ENCODE assay signal across 8 cellular contexts in genomic region chr3:112086018-112086854, GRCh38. TPM values are rescaled to one million over a fixed set of nuclear protein-coding genes. Genes with fewer than 3 reads are reported as not detected.
DNase-seq lines count a peak whose midpoint lies in the region; ATAC-seq and TF ChIP-seq lines count a peak whose summit lies in the region.

C3orf52 (plus strand) TSS chr3:112086389; CDS start chr3:112086408, 19 bp downstream.

- ATAC-seq in right cardiac atrium (peak; percentile 98 to 99), psoas muscle (peak; percentile 94 to 99 (median 97)), HG03139 (IDR thresholded peaks at IDR 0.05; ENCODE audit: unreplicated experiment) (no peak)

- peak within 1 kb of the TSS; percentile 93 for H3K4me3 Mint-ChIP-seq in T-helper 1 cell treated with Interleukin-12 subunit alpha and Interleukin-12 subunit beta and Interleukin-4 antibody, amounts not matched to agents 30 μg/mL and 1 μg/mL, for 36 hours

- H3K4me1 ChIP-seq in ascending aorta: peaks cover 0 to 15% of the 10 kb centered on the region in 2 donors
- no peaks in the 10 kb centered on the region for H3K4me1 ChIP-seq in right cardiac atrium (ENCODE audit: control insufficient read depth, insufficient read depth, low read length)
- H3K4me1 ChIP-seq in psoas muscle: no peaks in the 10 kb centered on the region

- intact Hi-C loops in ascending aorta (cut with DNase I): loop anchor here (5.0 to 10.0 kb wide), 2 partner anchors 221 to 1126 kb away; partner anchors contain the start of gene BOC
- intact Hi-C loops in right cardiac atrium (cut with DNase I): no loop called here
- intact Hi-C loops in psoas muscle (cut with DNase I): no loop called here

- peaks cover 4% of the 10 kb centered on the region for H3K27me3 Mint-ChIP-seq in T-helper 1 cell treated with Interleukin-12 subunit alpha and Interleukin-12 subunit beta and Interleukin-4 antibody, amounts not matched to agents 30 μg/mL and 1 μg/mL, for 36 hours (ENCODE audit: low read depth)

- peak; percentile 86 for DNase-seq in EH (ENCODE audit: low read depth)
- DNase-seq in GOT3 (lab: John Stamatoyannopoulos, UW): peak; percentile 41
- peak; percentile 91 for DNase-seq in LoVo (ENCODE audit: low spot score)
- peak; percentile 49 to 89 for DNase-seq in ascending aorta (ENCODE audit: low spot score in 2 of 2)
- peak; percentile 85 to 94 (median 93) for DNase-seq in right cardiac atrium
- DNase-seq in psoas muscle: peak; percentile 83 to 88

- H3K27ac Mint-ChIP-seq in T-helper 1 cell treated with Interleukin-12 subunit alpha and Interleukin-12 subunit beta and Interleukin-4 antibody, amounts not matched to agents 30 μg/mL and 1 μg/mL, for 36 hours: peak within 1 kb of the TSS; percentile 84

- WGBS in right cardiac atrium: 2% methylated on average over 72 of the region's 72 CpGs
- WGBS in psoas muscle, 3 donors: 1 to 2% (median 1%) methylated on average over 54 to 72 of the region's 72 CpGs

- no peaks in the 10 kb centered on the region for H3K9me3 ChIP-seq in ascending aorta
- no peaks in the 10 kb centered on the region for H3K9me3 ChIP-seq in right cardiac atrium (ENCODE audit: control insufficient read depth, low read length)
- H3K9me3 ChIP-seq in psoas muscle: no peaks in the 10 kb centered on the region

- TF ChIP-seq CTCF in ascending aorta (IDR thresholded peaks at IDR 0.05) (no peak), psoas muscle (IDR thresholded peaks at IDR 0.05) (peak; percentile 4)

- H3K27me3 ChIP-seq in ascending aorta (no peaks in the 10 kb centered on the region), right cardiac atrium (ENCODE audit: control insufficient read depth, insufficient read depth) (no peaks in the 10 kb centered on the region), psoas muscle (ENCODE audit: insufficient read depth in 3 of 3, low read length in 2 of 3) (no peaks in the 10 kb centered on the region)

- peaks cover 2% of the 10 kb centered on the region for H3K36me3 Mint-ChIP-seq in T-helper 1 cell treated with Interleukin-12 subunit alpha and Interleukin-12 subunit beta and Interleukin-4 antibody, amounts not matched to agents 30 μg/mL and 1 μg/mL, for 36 hours (ENCODE audit: low read depth)

- H3K4me3 ChIP-seq in ascending aorta: peak within 1 kb of the TSS; percentile 74 to 88
- H3K4me3 ChIP-seq in right cardiac atrium (ENCODE audit: low read length): peak within 1 kb of the TSS; percentile 18
- peak within 1 kb of the TSS; percentile 65 for H3K4me3 ChIP-seq in psoas muscle

- no peaks in the 10 kb centered on the region for H3K9me3 Mint-ChIP-seq in T-helper 1 cell treated with Interleukin-12 subunit alpha and Interleukin-12 subunit beta and Interleukin-4 antibody, amounts not matched to agents 30 μg/mL and 1 μg/mL, for 36 hours

- H3K36me3 ChIP-seq in ascending aorta: no peaks in the 10 kb centered on the region
- no peaks in the 10 kb centered on the region for H3K36me3 ChIP-seq in psoas muscle (ENCODE audit: insufficient read depth in 1 of 2, low read depth in 1 of 2)

- peaks cover 49% of the 10 kb centered on the region for H3K4me1 Mint-ChIP-seq in T-helper 1 cell treated with Interleukin-12 subunit alpha and Interleukin-12 subunit beta and Interleukin-4 antibody, amounts not matched to agents 30 μg/mL and 1 μg/mL, for 36 hours (ENCODE audit: low read depth)

- peak within 1 kb of the TSS; percentile 60 to 74 for H3K27ac ChIP-seq in ascending aorta
- no peak within 1 kb of the TSS for H3K27ac ChIP-seq in right cardiac atrium (ENCODE audit: low read length)
- H3K27ac ChIP-seq in psoas muscle: peak within 1 kb of the TSS; percentile 26

RNA-seq across cellular contexts. Expression of gene C3orf52, which starts in this region (rescaled TPM):
- total RNA-seq in ascending aorta (0.32 TPM), right cardiac atrium (1 to 10 TPM; 1.1 to 4.4 (median 1.2) TPM), psoas muscle (1 to 10 TPM in 3 of 4 donors, under 1 TPM in 1; 0.86 to 2.8 (median 2.0) TPM)
- polyA plus RNA-seq in right cardiac atrium (0.48 TPM), psoas muscle (1 to 10 TPM in 2 of 3 donors, under 1 TPM in 1; 0.62 to 5.9 (median 1.9) TPM)

Comparison
In these comparisons a context has a peak if more than half of its experiments do, and no peak if none do; other contexts are left out.
1. Peak in DNase-seq, H3K4me3 ChIP-seq and H3K27ac ChIP-seq in ascending aorta; RNA of the gene not detected or under 1 TPM.
2. DNase-seq: peak in every context shown above with its lines; median percentile 93 in right cardiac atrium; 91 in LoVo; 86 in EH; 86 in psoas muscle; 69 in ascending aorta; 41 in GOT3.
3. H3K4me3 ChIP-seq: peak in every context shown above with its lines; median percentile 81 in ascending aorta; 65 in psoas muscle; 18 in right cardiac atrium.